In the genomic region with DNA sequence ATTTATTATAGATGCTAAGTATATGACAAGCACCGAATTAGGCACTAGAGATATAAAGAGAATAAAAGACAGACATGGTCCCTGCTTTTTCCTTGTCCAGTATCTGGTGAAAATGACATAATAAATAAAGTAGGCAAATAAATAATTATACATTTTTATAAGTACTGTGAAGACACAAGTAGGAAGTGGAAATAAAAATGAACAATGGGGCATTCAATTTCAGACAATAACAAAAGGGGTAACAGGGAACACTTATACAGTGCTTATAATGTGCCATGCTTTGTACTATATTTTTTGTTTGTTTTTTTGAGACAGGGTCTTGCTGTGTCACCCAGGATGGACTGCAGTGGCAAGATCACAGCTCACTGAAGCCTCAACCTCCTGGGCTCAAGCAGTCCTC, we compare ENCODE assay signal across 1 cellular context.
TF ChIP-seq lines count a peak whose summit lies in the region.

No MANE protein-coding gene starts in this region.

TF ChIP-seq in GM12878, 131 proteins besides CTCF, POLR2A, EP300 and RAD21 (continued from another document):
- TF ChIP-seq, protein P1, sequence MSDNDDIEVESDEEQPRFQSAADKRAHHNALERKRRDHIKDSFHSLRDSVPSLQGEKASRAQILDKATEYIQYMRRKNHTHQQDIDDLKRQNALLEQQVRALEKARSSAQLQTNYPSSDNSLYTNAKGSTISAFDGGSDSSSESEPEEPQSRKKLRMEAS (IDR thresholded peaks at IDR 0.05; ENCODE audit: low read depth, low read length): no peak
- no peak for TF ChIP-seq GABPA (IDR thresholded peaks at IDR 0.05; ENCODE audit: low read depth)
- TF ChIP-seq TCF7 (IDR thresholded peaks at IDR 0.05; ENCODE audit: borderline replicate concordance): no peak
- TF ChIP-seq RUNX3 (IDR thresholded peaks at IDR 0.05; ENCODE audit: low read length): no peak
